ENCODE assay signal across 25 cellular contexts in the genomic region with DNA sequence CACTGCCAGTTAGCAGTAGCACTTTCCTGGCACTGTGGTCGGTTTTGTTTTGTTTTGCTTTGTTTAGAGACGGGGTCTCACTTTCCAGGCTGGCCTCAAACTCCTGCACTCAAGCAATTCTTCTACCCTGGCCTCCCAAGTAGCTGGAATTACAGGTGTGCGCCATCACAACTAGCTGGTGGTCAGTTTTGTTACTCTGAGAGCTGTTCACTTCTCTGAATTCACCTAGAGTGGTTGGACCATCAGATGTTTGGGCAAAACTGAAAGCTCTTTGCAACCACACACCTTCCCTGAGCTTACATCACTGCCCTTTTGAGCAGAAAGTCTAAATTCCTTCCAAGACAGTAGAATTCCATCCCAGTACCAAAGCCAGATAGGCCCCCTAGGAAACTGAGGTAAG. TPM values are rescaled to one million over a fixed set of nuclear protein-coding genes. Genes with fewer than 3 reads are reported as not detected.
DNase-seq lines count a peak whose midpoint lies in the region; ATAC-seq and TF ChIP-seq lines count a peak whose summit lies in the region.
"Had no signal": no experiment of that assay in that cellular context is flagged by ENCODE, and none has a peak within 500 bp of the region (broad histone marks: within the 10 kb centered on the region; RNA-seq: fewer than 3 reads in every experiment).

No MANE protein-coding gene starts in this region.

- H3K9me3 Mint-ChIP-seq in naive thymus-derived CD8-positive, alpha-beta T cell: no peaks in the 10 kb centered on the region
- H3K9me3 Mint-ChIP-seq in progenitor cell of endocrine pancreas (ENCODE audit: low read depth): no peaks in the 10 kb centered on the region
- H3K9me3 Mint-ChIP-seq: activated B cell treated with CpG ODN at 0.5 μM for 24 hours, naive B cell had no signal

- H3K27ac Mint-ChIP-seq in naive thymus-derived CD8-positive, alpha-beta T cell: no peak overlapping the region
- H3K27ac Mint-ChIP-seq in progenitor cell of endocrine pancreas: no peak overlapping the region
- H3K27ac Mint-ChIP-seq: activated B cell treated with CpG ODN at 0.5 μM for 24 hours, naive B cell had no signal

- DNase-seq in NCI-H446 treated with DMSO at 0.1 percent for 48 hours (lab: John Stamatoyannopoulos, UW): no peak
- no peak for DNase-seq in naive thymus-derived CD8-positive, alpha-beta T cell
- no peak for DNase-seq in progenitor cell of endocrine pancreas (ENCODE audit: low spot score, unreplicated experiment)
- DNase-seq in activated naive CD4-positive, alpha-beta T cell treated with anti-CD3 and anti-CD28 coated beads, Interleukin-2, amount 50 U/mL, for 16 hours: no peak
- DNase-seq: activated B cell treated with CpG ODN at 0.5 μM for 24 hours; activated CD4-positive, alpha-beta T cell treated with anti-CD3 and anti-CD28 coated beads, Interleukin-2, amount 50 U/mL, for 48 hours; activated effector memory CD4-positive, alpha-beta T cell treated with Interleukin-2 at 50 U/mL for 16 hours; brain microvascular endothelial cell; effector CD8-positive, alpha-beta T cell; foreskin melanocyte; left lung; naive B cell; NCI-H1417; NCI-H526; retina; stimulated activated CD4-positive, alpha-beta T cell treated with anti-CD3 and anti-CD28 coated beads, Interleukin-4, amount 100 ng/mL, for 24 hours; stimulated activated naive CD8-positive, alpha-beta T cell treated with anti-CD3 and anti-CD28 coated beads, Interleukin-15, Interleukin-2, amounts not matched to agents 100 U/mL and 50 U/mL, for 24 hours had no signal

- H3K4me3 Mint-ChIP-seq in naive thymus-derived CD8-positive, alpha-beta T cell: no peak overlapping the region
- no peak overlapping the region for H3K4me3 Mint-ChIP-seq in progenitor cell of endocrine pancreas (ENCODE audit: low read depth)
- H3K4me3 Mint-ChIP-seq: activated B cell treated with CpG ODN at 0.5 μM for 24 hours, IgD-negative memory B cell, naive B cell had no signal

- TF ChIP-seq CTCF in progenitor cell of endocrine pancreas (IDR thresholded peaks at IDR 0.05; ENCODE audit: unreplicated experiment): no peak

- H3K36me3 Mint-ChIP-seq in naive thymus-derived CD8-positive, alpha-beta T cell: no peaks in the 10 kb centered on the region
- H3K36me3 Mint-ChIP-seq in progenitor cell of endocrine pancreas (ENCODE audit: insufficient read depth): peaks cover 42% of the 10 kb centered on the region
- H3K36me3 Mint-ChIP-seq: IgD-negative memory B cell, naive B cell had no signal

- POLR2A ChIA-PET in naive thymus-derived CD8-positive, alpha-beta T cell (lab: Charles Lee): no interaction called here

- no peaks in the 10 kb centered on the region for H3K4me1 Mint-ChIP-seq in naive thymus-derived CD8-positive, alpha-beta T cell
- H3K4me1 Mint-ChIP-seq in progenitor cell of endocrine pancreas (ENCODE audit: low read depth): no peaks in the 10 kb centered on the region
- H3K4me1 Mint-ChIP-seq: activated B cell treated with CpG ODN at 0.5 μM for 24 hours, IgD-negative memory B cell had no signal

- ATAC-seq in GM18907 (IDR thresholded peaks at IDR 0.05; ENCODE audit: unreplicated experiment) (peak; percentile 56), GM21447 (IDR thresholded peaks at IDR 0.05; ENCODE audit: unreplicated experiment) (peak; percentile 53), HG02759 (IDR thresholded peaks at IDR 0.05; ENCODE audit: unreplicated experiment) (peak; percentile 43), HG03460 (IDR thresholded peaks at IDR 0.05; ENCODE audit: unreplicated experiment) (peak; percentile 42)
- no peak for ATAC-seq in naive thymus-derived CD8-positive, alpha-beta T cell
- ATAC-seq: esophagus mucosa; left lung; stimulated activated naive CD8-positive, alpha-beta T cell treated with anti-CD3 and anti-CD28 coated beads, Interleukin-15, Interleukin-2, amounts not matched to agents 100 U/mL and 50 U/mL, for 24 hours had no signal

- H3K27me3 Mint-ChIP-seq in naive thymus-derived CD8-positive, alpha-beta T cell: peaks cover 6 to 24% (median 7%) of the 10 kb centered on the region in 5 donors
- no peaks in the 10 kb centered on the region for H3K27me3 Mint-ChIP-seq in progenitor cell of endocrine pancreas

RNA-seq across cellular contexts. Expression of a gene that starts 22.6 kb away (rescaled TPM):
- total RNA-seq in naive thymus-derived CD8-positive, alpha-beta T cell: not detected
- polyA plus RNA-seq in naive thymus-derived CD8-positive, alpha-beta T cell: not detected
- 19.5 and 22.2 TPM in 2 replicates for total RNA-seq in progenitor cell of endocrine pancreas
- total RNA-seq: activated B cell treated with CpG ODN at 0.5 μM for 24 hours, esophagus mucosa, mesenteric fat pad, omental fat pad had no signal
- polyA plus RNA-seq: IgD-negative memory B cell had no signal

Comparison
In these comparisons a context has a peak if more than half of its experiments do, and no peak if none do; other contexts are left out.
1. ATAC-seq: peak in GM18907 (single experiment), GM21447 (single experiment), HG02759 (single experiment) and HG03460 (single experiment); none in naive thymus-derived CD8-positive, alpha-beta T cell (0 of 2).
2. RNA of a gene that starts 22.6 kb away (total RNA-seq): 19.5 to 22.2 TPM in progenitor cell of endocrine pancreas; not detected in naive thymus-derived CD8-positive, alpha-beta T cell; every median in the first group is over 10 times any median in the second.